2 cellular contexts compared by ENCODE assay signal in the genomic region with DNA sequence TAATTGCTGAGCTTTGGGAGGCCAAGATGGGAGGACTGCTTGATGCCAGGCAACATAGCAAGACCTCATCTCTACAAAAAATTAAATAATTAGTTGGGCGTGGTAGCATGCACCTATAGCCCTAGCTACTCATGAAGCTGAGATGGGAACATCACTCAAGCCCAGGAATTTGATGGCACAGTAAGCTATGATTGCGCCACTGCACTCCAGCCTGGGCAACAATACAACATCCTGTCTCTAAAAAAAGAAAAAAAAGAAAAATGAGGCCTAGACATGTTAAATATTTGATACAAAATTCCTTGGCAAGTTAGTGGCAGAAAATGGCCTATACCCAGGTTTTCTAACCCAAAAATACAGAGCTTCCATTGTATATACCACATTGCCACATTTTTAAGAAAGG.
TF ChIP-seq lines count a peak whose summit lies in the region.

No MANE protein-coding gene starts in this region.

TF ChIP-seq in IMR-90, 13 proteins besides CTCF, POLR2A, EP300 and RAD21 (continued from another document):
- TF ChIP-seq CEBPB (IDR thresholded peaks at IDR 0.05; ENCODE audit: low read depth, low read length), result peak; percentile 63; the same call in 1 of the 2 replicates
- no peak for TF ChIP-seq MXI1 (IDR thresholded peaks at IDR 0.05; ENCODE audit: borderline replicate concordance, low read depth, low read length)
- TF ChIP-seq MAZ (IDR thresholded peaks at IDR 0.05; ENCODE audit: borderline replicate concordance, low read depth, low read length), result no peak
- no peak for TF ChIP-seq FOS (IDR thresholded peaks at IDR 0.05; ENCODE audit: low read depth, low read length)
- TF ChIP-seq SMC3 (IDR thresholded peaks at IDR 0.05; ENCODE audit: low read depth, low read length), result no peak
TF ChIP-seq in IMR-90: peak in this region for 1.

TF ChIP-seq in SK-N-SH, 30 proteins besides CTCF, POLR2A, EP300 and RAD21 (continued from another document):
- TF ChIP-seq, protein P1, sequence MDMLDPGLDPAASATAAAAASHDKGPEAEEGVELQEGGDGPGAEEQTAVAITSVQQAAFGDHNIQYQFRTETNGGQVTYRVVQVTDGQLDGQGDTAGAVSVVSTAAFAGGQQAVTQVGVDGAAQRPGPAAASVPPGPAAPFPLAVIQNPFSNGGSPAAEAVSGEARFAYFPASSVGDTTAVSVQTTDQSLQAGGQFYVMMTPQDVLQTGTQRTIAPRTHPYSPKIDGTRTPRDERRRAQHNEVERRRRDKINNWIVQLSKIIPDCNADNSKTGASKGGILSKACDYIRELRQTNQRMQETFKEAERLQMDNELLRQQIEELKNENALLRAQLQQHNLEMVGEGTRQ (IDR thresholded peaks at IDR 0.05; ENCODE audit: borderline replicate concordance, low read depth, low read length), result no peak
- TF ChIP-seq MEF2A (IDR thresholded peaks at IDR 0.05; ENCODE audit: borderline replicate concordance, low read depth) (no peak), SMC3 (IDR thresholded peaks at IDR 0.05; ENCODE audit: low read depth, low read length) (no peak), TCF12 (IDR thresholded peaks at IDR 0.05) (no peak), FOXM1 (IDR thresholded peaks at IDR 0.05; ENCODE audit: low read depth) (no peak), TAF1 (IDR thresholded peaks at IDR 0.05; ENCODE audit: borderline replicate concordance, low read depth, low read length) (no peak), FOSL2 (IDR thresholded peaks at IDR 0.05; ENCODE audit: borderline replicate concordance, low read depth) (no peak), RCOR1 (IDR thresholded peaks at IDR 0.05; ENCODE audit: low read length) (no peak), GATA2 (CRISPR knock-in tag; IDR thresholded peaks at IDR 0.05) (no peak), JUND (IDR thresholded peaks at IDR 0.05) (no peak)
- TF ChIP-seq, protein P2, sequence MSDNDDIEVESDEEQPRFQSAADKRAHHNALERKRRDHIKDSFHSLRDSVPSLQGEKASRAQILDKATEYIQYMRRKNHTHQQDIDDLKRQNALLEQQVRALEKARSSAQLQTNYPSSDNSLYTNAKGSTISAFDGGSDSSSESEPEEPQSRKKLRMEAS (IDR thresholded peaks at IDR 0.05; ENCODE audit: low read depth), result no peak
- TF ChIP-seq, protein P3, sequence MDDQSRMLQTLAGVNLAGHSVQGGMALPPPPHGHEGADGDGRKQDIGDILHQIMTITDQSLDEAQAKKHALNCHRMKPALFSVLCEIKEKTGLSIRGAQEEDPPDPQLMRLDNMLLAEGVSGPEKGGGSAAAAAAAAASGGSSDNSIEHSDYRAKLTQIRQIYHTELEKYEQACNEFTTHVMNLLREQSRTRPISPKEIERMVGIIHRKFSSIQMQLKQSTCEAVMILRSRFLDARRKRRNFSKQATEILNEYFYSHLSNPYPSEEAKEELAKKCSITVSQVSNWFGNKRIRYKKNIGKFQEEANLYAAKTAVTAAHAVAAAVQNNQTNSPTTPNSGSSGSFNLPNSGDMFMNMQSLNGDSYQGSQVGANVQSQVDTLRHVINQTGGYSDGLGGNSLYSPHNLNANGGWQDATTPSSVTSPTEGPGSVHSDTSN (IDR thresholded peaks at IDR 0.05), result no peak
- TF ChIP-seq, protein P4, sequence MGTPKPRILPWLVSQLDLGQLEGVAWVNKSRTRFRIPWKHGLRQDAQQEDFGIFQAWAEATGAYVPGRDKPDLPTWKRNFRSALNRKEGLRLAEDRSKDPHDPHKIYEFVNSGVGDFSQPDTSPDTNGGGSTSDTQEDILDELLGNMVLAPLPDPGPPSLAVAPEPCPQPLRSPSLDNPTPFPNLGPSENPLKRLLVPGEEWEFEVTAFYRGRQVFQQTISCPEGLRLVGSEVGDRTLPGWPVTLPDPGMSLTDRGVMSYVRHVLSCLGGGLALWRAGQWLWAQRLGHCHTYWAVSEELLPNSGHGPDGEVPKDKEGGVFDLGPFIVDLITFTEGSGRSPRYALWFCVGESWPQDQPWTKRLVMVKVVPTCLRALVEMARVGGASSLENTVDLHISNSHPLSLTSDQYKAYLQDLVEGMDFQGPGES (IDR thresholded peaks at IDR 0.05; ENCODE audit: low read depth, low read length), result no peak
- TF ChIP-seq, protein P5, sequence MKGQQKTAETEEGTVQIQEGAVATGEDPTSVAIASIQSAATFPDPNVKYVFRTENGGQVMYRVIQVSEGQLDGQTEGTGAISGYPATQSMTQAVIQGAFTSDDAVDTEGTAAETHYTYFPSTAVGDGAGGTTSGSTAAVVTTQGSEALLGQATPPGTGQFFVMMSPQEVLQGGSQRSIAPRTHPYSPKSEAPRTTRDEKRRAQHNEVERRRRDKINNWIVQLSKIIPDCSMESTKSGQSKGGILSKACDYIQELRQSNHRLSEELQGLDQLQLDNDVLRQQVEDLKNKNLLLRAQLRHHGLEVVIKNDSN (IDR thresholded peaks at IDR 0.05; ENCODE audit: borderline replicate concordance, low read depth), result no peak
